In the genomic region with DNA sequence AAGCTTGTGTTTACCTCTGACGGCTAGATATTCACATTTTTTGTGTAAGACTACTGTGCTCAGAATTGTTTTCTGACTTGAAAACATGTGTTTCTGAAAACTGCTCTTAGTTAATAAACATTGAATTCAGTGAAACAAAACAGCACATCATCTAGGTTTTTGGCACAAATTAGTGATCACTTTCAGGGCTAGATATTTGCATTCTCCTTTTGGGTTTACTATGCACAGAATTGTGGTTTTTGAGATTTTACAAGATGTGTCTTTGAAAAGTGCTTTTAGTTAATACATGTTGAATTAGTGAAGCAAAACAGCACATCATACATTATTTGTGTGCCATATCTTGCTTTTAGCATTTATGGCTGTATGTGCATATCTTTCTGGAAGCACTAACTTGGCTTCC, we compare ENCODE assay signal across 12 cellular contexts.
"Had no signal": no experiment of that assay in that cellular context is flagged by ENCODE, and none has a peak within 500 bp of the region (broad histone marks: within the 10 kb centered on the region; RNA-seq: fewer than 3 reads in every experiment).

No MANE protein-coding gene starts in this region.

- H3K4me1 ChIP-seq: HAP-1 had no signal

- ATAC-seq: GM23338, HCT116, HepG2 had no signal

- H3K27me3 Mint-ChIP-seq: IgD-negative memory B cell had no signal

- H3K27ac ChIP-seq: HL-60, KMS-11 had no signal

- H3K9me3 ChIP-seq: HAP-1 had no signal

- DNase-seq: HFFc6, Karpas-422, KBM-7 had no signal

- H3K4me2 ChIP-seq: GM23338, KMS-11 had no signal

- H3K4me3 ChIP-seq: GM23338, HAP-1 had no signal

- H3K27ac Mint-ChIP-seq: GM23338, HFFc6, IgD-negative memory B cell had no signal

- FAIRE-seq: H1, H54, HepG2 had no signal

- H3K36me3 ChIP-seq: HAP-1 had no signal

- H3K4me3 Mint-ChIP-seq: GM23338, HFFc6, IgD-negative memory B cell had no signal

- H3K4me1 Mint-ChIP-seq: GM23338, IgD-negative memory B cell had no signal

- H3K9me3 Mint-ChIP-seq: GM23338, HFFc6, IgD-negative memory B cell had no signal

- H3K36me3 Mint-ChIP-seq: IgD-negative memory B cell had no signal

- H3K9ac ChIP-seq: KMS-11 had no signal
